Comparison of ENCODE assay signal across 9 cellular contexts in the genomic region with DNA sequence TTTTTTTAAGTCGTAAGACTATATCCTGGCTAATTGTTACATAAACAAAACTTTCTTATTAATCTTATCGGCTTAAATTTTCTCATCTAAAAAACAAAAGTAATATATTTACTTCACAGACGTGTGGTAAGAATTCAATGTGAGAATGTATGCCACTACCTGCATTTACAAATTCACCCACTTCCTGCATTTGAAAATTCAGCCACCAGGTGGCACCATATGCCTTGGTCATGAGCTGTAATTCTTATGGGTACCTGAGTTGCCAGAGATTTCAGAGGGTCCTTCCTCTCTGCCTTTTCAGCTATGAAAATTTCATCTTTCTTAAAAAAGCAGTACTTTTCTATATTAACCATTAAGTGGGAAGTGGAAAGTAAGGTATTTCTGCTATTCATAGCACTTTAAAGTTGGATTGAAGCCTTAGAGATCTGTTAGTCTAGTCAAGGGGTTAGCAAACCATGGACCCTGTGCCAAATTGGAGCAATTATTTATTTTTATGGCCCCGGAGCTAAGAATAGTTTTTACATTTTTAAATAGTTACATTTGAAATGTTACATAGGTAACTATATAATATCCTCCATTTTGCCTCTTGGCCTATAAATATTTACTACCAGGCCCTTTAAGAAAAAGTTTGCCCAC.
DNase-seq lines count a peak whose midpoint lies in the region; FAIRE-seq and TF ChIP-seq lines count a peak whose summit lies in the region.
"Had no signal": no experiment of that assay in that cellular context is flagged by ENCODE, and none has a peak within 500 bp of the region (broad histone marks: within the 10 kb centered on the region; RNA-seq: fewer than 3 reads in every experiment).

No MANE protein-coding gene starts in this region.

- no peaks in the 10 kb centered on the region for H3K27me3 ChIP-seq in fibroblast of lung (ENCODE audit: control insufficient read depth, insufficient read depth, low read length)

- H3K27ac Mint-ChIP-seq in neural crest cell (ENCODE audit: unreplicated experiment): no peak overlapping the region
- H3K27ac Mint-ChIP-seq: T-helper 1 cell treated with Interleukin-12 subunit alpha and Interleukin-12 subunit beta and Interleukin-4 antibody, amounts not matched to agents 30 μg/mL and 1 μg/mL, for 36 hours had no signal

- no peaks in the 10 kb centered on the region for H3K9me3 Mint-ChIP-seq in neural crest cell
- H3K9me3 Mint-ChIP-seq: T-helper 1 cell treated with Interleukin-12 subunit alpha and Interleukin-12 subunit beta and Interleukin-4 antibody, amounts not matched to agents 30 μg/mL and 1 μg/mL, for 36 hours had no signal

- FAIRE-seq in RCC 7860 (lab: Jason Lieb, UNC): peak; percentile 79

- TF ChIP-seq CTCF in fibroblast of lung (conservative IDR thresholded peaks at IDR 0.05 in 1 of 2, IDR thresholded peaks at IDR 0.05 in 1 of 2; ENCODE audit: low read depth in 1 of 2, low read length in 2 of 2): peak; percentile 87 to 91
- peak; percentile 95 for TF ChIP-seq CTCF in neural crest cell (conservative IDR thresholded peaks at IDR 0.05)

- no peaks in the 10 kb centered on the region for H3K36me3 ChIP-seq in fibroblast of lung (ENCODE audit: control insufficient read depth, insufficient read depth, low read length)

- H3K27me3 Mint-ChIP-seq in neural crest cell (ENCODE audit: low read depth): no peaks in the 10 kb centered on the region

- H3K27ac ChIP-seq in fibroblast of lung (ENCODE audit: insufficient read depth, low read length) (no peak overlapping the region), substantia nigra (ENCODE audit: low read depth, low read length, poor library complexity, severe bottlenecking) (no peak overlapping the region)

- H4K20me1 ChIP-seq in fibroblast of lung (ENCODE audit: control insufficient read depth, extremely low read depth, insufficient read depth, low read length): no peaks in the 10 kb centered on the region

- no peak overlapping the region for H3K4me2 ChIP-seq in fibroblast of lung (ENCODE audit: extremely low read depth, insufficient read depth, low read length)

- H3K9ac ChIP-seq in fibroblast of lung (ENCODE audit: insufficient read depth, low read length): no peak overlapping the region

- H3K79me2 ChIP-seq in fibroblast of lung (ENCODE audit: control insufficient read depth, insufficient read depth, low read length): no peaks in the 10 kb centered on the region

- no peaks in the 10 kb centered on the region for H3K4me1 Mint-ChIP-seq in neural crest cell

- no peaks in the 10 kb centered on the region for H3K9me3 ChIP-seq in fibroblast of lung (ENCODE audit: control insufficient read depth, insufficient read depth, low read depth, low read length)

- no peak overlapping the region for H3K4me3 Mint-ChIP-seq in neural crest cell
- H3K4me3 Mint-ChIP-seq: T-helper 1 cell treated with Interleukin-12 subunit alpha and Interleukin-12 subunit beta and Interleukin-4 antibody, amounts not matched to agents 30 μg/mL and 1 μg/mL, for 36 hours had no signal

- DNase-seq in CMK (ENCODE audit: low read depth) (peak; percentile 21), HK-2 (ENCODE audit: unreplicated experiment) (peak; percentile 50), RCC 7860 (ENCODE audit: low spot score) (peak; percentile 43), fibroblast of lung (ENCODE audit: low read depth in 2 of 2) (peak; percentile 46 to 70), neural crest cell (ENCODE audit: low read depth, low spot score) (peak; percentile 77), substantia nigra (lab: John Stamatoyannopoulos, UW) (peak in 32 of 49 donors; percentile 6 to 65 (median 39)), cortex of kidney (lab: John Stamatoyannopoulos, UW) (no peak)
- DNase-seq in activated T-cell treated with anti-CD3 and anti-CD28 coated beads, Interleukin-2, amount 50 U/mL, for 48 hours: peak; percentile 84 to 86

- no peak overlapping the region for H2AFZ ChIP-seq in fibroblast of lung (ENCODE audit: low read length)

- H3K4me3 ChIP-seq in fibroblast of lung (replicated peaks in 1 of 4; ENCODE audit: control extremely low read depth in 1 of 4, insufficient read depth in 1 of 4, low read depth in 3 of 4, low read length in 4 of 4): no peak overlapping the region

- H3K36me3 Mint-ChIP-seq in neural crest cell (ENCODE audit: low read depth): peaks cover under 1% of the 10 kb centered on the region

- H3K4me1 ChIP-seq in fibroblast of lung (ENCODE audit: control insufficient read depth, extremely low read depth, insufficient read depth, low read length): no peaks in the 10 kb centered on the region
